In genomic region chr10:73495226-73495883, GRCh38 we compare ENCODE assay signal across 1 cellular context.
A peak's percentile ranks its signal among the peaks of the same experiment; 100 is the strongest.
TF ChIP-seq lines count a peak whose summit lies in the region.

No MANE protein-coding gene starts in this region.

TF ChIP-seq in K562, 482 proteins besides CTCF, POLR2A, EP300 and RAD21 (continued from another document):
- TF ChIP-seq ZNF318 (IDR thresholded peaks at IDR 0.05; ENCODE audit: borderline replicate concordance in 1 of 2, low read depth in 1 of 2) (no peak), RBBP5 (IDR thresholded peaks at IDR 0.05; ENCODE audit: borderline replicate concordance, insufficient read depth, low read length, poor library complexity, severe bottlenecking) (peak; percentile 95), MTA2 (IDR thresholded peaks at IDR 0.05; ENCODE audit: low read depth) (no peak), CTCFL (IDR thresholded peaks at IDR 0.05; ENCODE audit: borderline replicate concordance, insufficient read depth, low read depth, low read length, poor library complexity, severe bottlenecking) (no peak), ILF3 (IDR thresholded peaks at IDR 0.05; ENCODE audit: borderline replicate concordance) (no peak), HNRNPLL (IDR thresholded peaks at IDR 0.05; ENCODE audit: low read depth, low read length, poor library complexity, severe bottlenecking) (peak; percentile 40), NFIC (IDR thresholded peaks at IDR 0.05) (peak; percentile 37), TARDBP (IDR thresholded peaks at IDR 0.05) (peak; percentile 52; the same call in 1 of the 2 replicates), BRD4 (IDR thresholded peaks at IDR 0.05) (peak; percentile 84; the same call in 1 of the 2 replicates), SMC3 (conservative IDR thresholded peaks at IDR 0.05; ENCODE audit: insufficient read depth, low read depth, low read length) (no peak), XRCC3 (IDR thresholded peaks at IDR 0.05) (no peak), MBD2 (IDR thresholded peaks at IDR 0.05; ENCODE audit: borderline replicate concordance, low read depth) (peak; percentile 6; the same call in 1 of the 2 replicates), NR1H2 (CRISPR knock-in tag; IDR thresholded peaks at IDR 0.05) (0 out of 2 replicates have a peak, but pooled peaks have one; percentile 51), MEF2D (tag; conservative IDR thresholded peaks at IDR 0.05; ENCODE audit: low read depth) (0 out of 2 replicates have a peak, but pooled peaks have one; percentile 35), MEIS2 (IDR thresholded peaks at IDR 0.05; ENCODE audit: partially characterized antibody) (peak; percentile 6), ZNF449 (CRISPR knock-in tag; IDR thresholded peaks at IDR 0.05) (no peak), SUPT5H (IDR thresholded peaks at IDR 0.05) (peak; percentile 87)
